Comparison of ENCODE assay signal across 8 cellular contexts in genomic region chr9:132161743-132162187, GRCh38. TPM values are rescaled to one million over a fixed set of nuclear protein-coding genes. Genes with fewer than 3 reads are reported as not detected.
DNase-seq lines count a peak whose midpoint lies in the region; FAIRE-seq and TF ChIP-seq lines count a peak whose summit lies in the region.

Gene NTNG2, plus strand, starts transcription at chr9:132162058. Its CDS starts 4,774 bp downstream, at chr9:132166832.

- TF ChIP-seq CTCF in ascending aorta (IDR thresholded peaks at IDR 0.05), result no peak
- no peak for TF ChIP-seq CTCF in liver (IDR thresholded peaks at IDR 0.05; ENCODE audit: low read depth, low read length, missing input control)

- WGBS in liver, result 1% methylated on average over 67 of the region's 67 CpGs

- H3K4me3 ChIP-seq in ascending aorta (peak within 1 kb of the TSS; percentile 68 to 82), liver (ENCODE audit: low read depth in 1 of 3, low read length in 3 of 3) (peak within 1 kb of the TSS in 2 of 3 donors; percentile 32 to 78)

- H3K9me3 ChIP-seq in ascending aorta (no peaks in the 10 kb centered on the region), liver (ENCODE audit: control insufficient read depth in 4 of 4, low read length in 3 of 4) (no peaks in the 10 kb centered on the region)

- DNase-seq in T-helper 1 cell (no peak), ascending aorta (ENCODE audit: low spot score in 2 of 2) (no peak), substantia nigra (lab: John Stamatoyannopoulos, UW) (peak in 1 of 49 donors; percentile 72), RCC 7860 (ENCODE audit: low spot score) (no peak), NCI-H226 (no peak)
- DNase-seq in NK-92 treated with Interleukin-12 subunit alpha and Interleukin-12 subunit beta, amount 100 ng/mL, for 24 hours (lab: John Stamatoyannopoulos, UW), result no peak

- H3K27me3 ChIP-seq in ascending aorta (peaks cover 17% of the 10 kb centered on the region), liver (ENCODE audit: control insufficient read depth in 4 of 4, insufficient read depth in 4 of 4, low read length in 3 of 4) (peaks cover 0 to 7% (median 3%) of the 10 kb centered on the region in 4 donors)

- TF ChIP-seq RAD21 in liver (IDR thresholded peaks at IDR 0.05), result no peak

- no peak within 1 kb of the TSS for H3K9ac ChIP-seq in liver (ENCODE audit: low read depth in 1 of 2, low read length in 2 of 2)

- H3K4me1 ChIP-seq in ascending aorta (peaks cover 16 to 24% of the 10 kb centered on the region in 2 donors), liver (ENCODE audit: control insufficient read depth in 4 of 4, insufficient read depth in 4 of 4, low read length in 3 of 4) (peaks cover 17 to 38% (median 24%) of the 10 kb centered on the region in 4 donors)

- FAIRE-seq in RCC 7860 (lab: Jason Lieb, UNC), result no peak

- intact Hi-C loops in T-helper 1 cell treated with Interleukin-12 subunit alpha and Interleukin-12 subunit beta and Interleukin-4 antibody, amounts not matched to agents 30 ng/mL and 1 ng/mL, for 36 hours (cut with micrococcal nuclease), result loop anchor here (1.0 to 10.0 kb wide), 8 partner anchors 16 to 1449 kb away; partner anchors contain the start of genes FAM78A, TSC1 and TTF1
- intact Hi-C loops in ascending aorta (cut with DNase I), result no loop called here

- no peaks in the 10 kb centered on the region for H3K36me3 ChIP-seq in ascending aorta
- no peaks in the 10 kb centered on the region for H3K36me3 ChIP-seq in liver (ENCODE audit: control insufficient read depth in 4 of 4, insufficient read depth in 3 of 4, low read depth in 1 of 4, low read length in 3 of 4)

- H3K27ac ChIP-seq in ascending aorta (no peak within 1 kb of the TSS), liver (ENCODE audit: low read depth in 1 of 2, low read length in 2 of 2) (no peak within 1 kb of the TSS), substantia nigra (ENCODE audit: low read depth, low read length, poor library complexity, severe bottlenecking) (peak within 1 kb of the TSS; percentile 26)

TF ChIP-seq in liver, 16 proteins besides CTCF, POLR2A, EP300 and RAD21:
- TF ChIP-seq HNF4A (conservative IDR thresholded peaks at IDR 0.05) (no peak), GABPA (IDR thresholded peaks at IDR 0.05 in 1 of 2, conservative IDR thresholded peaks at IDR 0.05 in 1 of 2) (no peak), ZBTB33 (IDR thresholded peaks at IDR 0.05) (no peak), FOXA1 (IDR thresholded peaks at IDR 0.05) (no peak), NR2F2 (IDR thresholded peaks at IDR 0.05) (no peak), JUND (IDR thresholded peaks at IDR 0.05) (no peak), FOXA2 (IDR thresholded peaks at IDR 0.05) (no peak)

RNA-seq across cellular contexts. Expression of gene NTNG2, which starts in this region (rescaled TPM):
- 10.1 and 12.2 TPM in 2 replicates for total RNA-seq in T-helper 1 cell treated with Interleukin-12 subunit alpha and Interleukin-12 subunit beta and Interleukin-4 antibody, amounts not matched to agents 30 ng/mL and 1 ng/mL, for 36 hours
- total RNA-seq in ascending aorta (5.9 TPM), liver (under 1 TPM; 0.28 to 0.42 TPM)
- under 1 TPM in 1 of 2 donors, not detected in 1; 0.12 TPM for polyA plus RNA-seq in liver
